1 cellular context compared by ENCODE assay signal in the genomic region with DNA sequence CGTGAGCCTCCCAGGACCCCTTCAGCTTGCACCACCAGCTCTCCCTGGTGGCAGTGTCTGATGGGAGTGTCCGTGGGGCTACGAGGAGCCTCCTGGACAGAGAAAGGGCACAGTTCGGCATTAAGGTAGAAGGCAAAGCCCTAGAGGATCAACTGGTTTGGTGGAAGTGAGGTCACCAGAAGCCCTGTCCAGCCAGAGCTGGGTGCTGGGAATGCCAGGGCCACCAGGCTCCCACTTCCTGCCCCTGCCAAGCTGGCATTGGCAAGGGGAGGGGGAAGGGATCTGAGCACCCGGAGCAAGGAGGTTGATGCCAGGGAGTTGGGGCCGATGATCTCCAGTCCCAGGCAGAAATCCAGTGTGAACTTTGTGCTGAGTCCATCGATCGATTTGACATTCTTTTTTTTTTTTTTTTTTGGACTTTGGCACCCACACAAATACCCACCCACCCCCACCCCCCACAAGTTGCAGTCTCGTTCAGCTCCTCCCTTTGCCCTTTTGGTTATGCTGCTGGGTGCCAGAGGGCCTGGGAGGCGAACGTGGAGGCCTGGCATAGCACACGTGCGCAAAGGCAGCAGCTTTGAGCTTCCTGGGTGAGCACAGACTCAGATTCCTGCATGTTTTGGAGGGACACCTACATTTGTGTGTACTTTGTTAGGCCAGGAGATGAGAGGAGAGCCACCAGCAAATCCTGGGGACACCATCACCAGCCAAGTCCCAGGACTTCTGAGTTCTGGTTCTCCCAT.
TF ChIP-seq lines count a peak whose summit lies in the region.

No MANE protein-coding gene starts in this region.

TF ChIP-seq in HepG2, 621 proteins besides CTCF, POLR2A, EP300 and RAD21 (continued from another document and continues in another):
- no peak; the same call in 1 of the 2 replicates for TF ChIP-seq GATA4 (IDR thresholded peaks at IDR 0.05; ENCODE audit: borderline replicate concordance, low read depth)
- TF ChIP-seq GTF3A (CRISPR knock-in tag; conservative IDR thresholded peaks at IDR 0.05) = no peak
- TF ChIP-seq ETV5 (CRISPR knock-in tag; IDR thresholded peaks at IDR 0.05; ENCODE audit: borderline replicate concordance) = peak; percentile 63
- peak; percentile 81 for TF ChIP-seq ELF3 (CRISPR knock-in tag; IDR thresholded peaks at IDR 0.05)
- peak; percentile 72 for TF ChIP-seq ZNF781 (CRISPR knock-in tag; IDR thresholded peaks at IDR 0.05; ENCODE audit: borderline replicate concordance, not compliant biosample characterization)
- TF ChIP-seq AHR (CRISPR knock-in tag; IDR thresholded peaks at IDR 0.05) = peak; percentile 43; the same call in 1 of the 2 replicates
- no peak for TF ChIP-seq MATR3 (CRISPR knock-in tag; IDR thresholded peaks at IDR 0.05)
- peak; percentile 96 for TF ChIP-seq ZFP37 (CRISPR knock-in tag; IDR thresholded peaks at IDR 0.05; ENCODE audit: borderline replicate concordance)
- no peak for TF ChIP-seq HNRNPUL1 (IDR thresholded peaks at IDR 0.05; ENCODE audit: low read depth, low read length)
- no peak; the same call in 1 of the 2 replicates for TF ChIP-seq KLF6 (CRISPR knock-in tag; IDR thresholded peaks at IDR 0.05)
- TF ChIP-seq, protein P1, sequence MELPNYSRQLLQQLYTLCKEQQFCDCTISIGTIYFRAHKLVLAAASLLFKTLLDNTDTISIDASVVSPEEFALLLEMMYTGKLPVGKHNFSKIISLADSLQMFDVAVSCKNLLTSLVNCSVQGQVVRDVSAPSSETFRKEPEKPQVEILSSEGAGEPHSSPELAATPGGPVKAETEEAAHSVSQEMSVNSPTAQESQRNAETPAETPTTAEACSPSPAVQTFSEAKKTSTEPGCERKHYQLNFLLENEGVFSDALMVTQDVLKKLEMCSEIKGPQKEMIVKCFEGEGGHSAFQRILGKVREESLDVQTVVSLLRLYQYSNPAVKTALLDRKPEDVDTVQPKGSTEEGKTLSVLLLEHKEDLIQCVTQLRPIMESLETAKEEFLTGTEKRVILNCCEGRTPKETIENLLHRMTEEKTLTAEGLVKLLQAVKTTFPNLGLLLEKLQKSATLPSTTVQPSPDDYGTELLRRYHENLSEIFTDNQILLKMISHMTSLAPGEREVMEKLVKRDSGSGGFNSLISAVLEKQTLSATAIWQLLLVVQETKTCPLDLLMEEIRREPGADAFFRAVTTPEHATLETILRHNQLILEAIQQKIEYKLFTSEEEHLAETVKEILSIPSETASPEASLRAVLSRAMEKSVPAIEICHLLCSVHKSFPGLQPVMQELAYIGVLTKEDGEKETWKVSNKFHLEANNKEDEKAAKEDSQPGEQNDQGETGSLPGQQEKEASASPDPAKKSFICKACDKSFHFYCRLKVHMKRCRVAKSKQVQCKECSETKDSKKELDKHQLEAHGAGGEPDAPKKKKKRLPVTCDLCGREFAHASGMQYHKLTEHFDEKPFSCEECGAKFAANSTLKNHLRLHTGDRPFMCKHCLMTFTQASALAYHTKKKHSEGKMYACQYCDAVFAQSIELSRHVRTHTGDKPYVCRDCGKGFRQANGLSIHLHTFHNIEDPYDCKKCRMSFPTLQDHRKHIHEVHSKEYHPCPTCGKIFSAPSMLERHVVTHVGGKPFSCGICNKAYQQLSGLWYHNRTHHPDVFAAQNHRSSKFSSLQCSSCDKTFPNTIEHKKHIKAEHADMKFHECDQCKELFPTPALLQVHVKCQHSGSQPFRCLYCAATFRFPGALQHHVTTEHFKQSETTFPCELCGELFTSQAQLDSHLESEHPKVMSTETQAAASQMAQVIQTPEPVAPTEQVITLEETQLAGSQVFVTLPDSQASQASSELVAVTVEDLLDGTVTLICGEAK (IDR thresholded peaks at IDR 0.05) = no peak
- TF ChIP-seq, protein P1 (CRISPR knock-in tag; IDR thresholded peaks at IDR 0.05) = peak; percentile 78
- no peak for TF ChIP-seq ZNF333 (CRISPR knock-in tag; IDR thresholded peaks at IDR 0.05; ENCODE audit: borderline replicate concordance)
- 0 out of 2 replicates have a peak, but pooled peaks have one; percentile 13 for TF ChIP-seq TBX3 (IDR thresholded peaks at IDR 0.05; ENCODE audit: borderline replicate concordance)
- TF ChIP-seq RAD51 (IDR thresholded peaks at IDR 0.05; ENCODE audit: borderline replicate concordance) = no peak
- TF ChIP-seq HDAC1 (CRISPR knock-in tag; IDR thresholded peaks at IDR 0.05) = peak; percentile 94
- TF ChIP-seq ZNF543 (CRISPR knock-in tag; IDR thresholded peaks at IDR 0.05) = peak; percentile 24; the same call in 1 of the 2 replicates
- TF ChIP-seq, protein P2, sequence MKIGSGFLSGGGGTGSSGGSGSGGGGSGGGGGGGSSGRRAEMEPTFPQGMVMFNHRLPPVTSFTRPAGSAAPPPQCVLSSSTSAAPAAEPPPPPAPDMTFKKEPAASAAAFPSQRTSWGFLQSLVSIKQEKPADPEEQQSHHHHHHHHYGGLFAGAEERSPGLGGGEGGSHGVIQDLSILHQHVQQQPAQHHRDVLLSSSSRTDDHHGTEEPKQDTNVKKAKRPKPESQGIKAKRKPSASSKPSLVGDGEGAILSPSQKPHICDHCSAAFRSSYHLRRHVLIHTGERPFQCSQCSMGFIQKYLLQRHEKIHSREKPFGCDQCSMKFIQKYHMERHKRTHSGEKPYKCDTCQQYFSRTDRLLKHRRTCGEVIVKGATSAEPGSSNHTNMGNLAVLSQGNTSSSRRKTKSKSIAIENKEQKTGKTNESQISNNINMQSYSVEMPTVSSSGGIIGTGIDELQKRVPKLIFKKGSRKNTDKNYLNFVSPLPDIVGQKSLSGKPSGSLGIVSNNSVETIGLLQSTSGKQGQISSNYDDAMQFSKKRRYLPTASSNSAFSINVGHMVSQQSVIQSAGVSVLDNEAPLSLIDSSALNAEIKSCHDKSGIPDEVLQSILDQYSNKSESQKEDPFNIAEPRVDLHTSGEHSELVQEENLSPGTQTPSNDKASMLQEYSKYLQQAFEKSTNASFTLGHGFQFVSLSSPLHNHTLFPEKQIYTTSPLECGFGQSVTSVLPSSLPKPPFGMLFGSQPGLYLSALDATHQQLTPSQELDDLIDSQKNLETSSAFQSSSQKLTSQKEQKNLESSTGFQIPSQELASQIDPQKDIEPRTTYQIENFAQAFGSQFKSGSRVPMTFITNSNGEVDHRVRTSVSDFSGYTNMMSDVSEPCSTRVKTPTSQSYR (CRISPR knock-in tag; IDR thresholded peaks at IDR 0.05; ENCODE audit: borderline replicate concordance) = peak; percentile 98
- TF ChIP-seq FOXO1 (CRISPR knock-in tag; IDR thresholded peaks at IDR 0.05) = peak; percentile 62
- TF ChIP-seq MIER2 (CRISPR knock-in tag; IDR thresholded peaks at IDR 0.05) = peak; percentile 33; the same call in 1 of the 2 replicates
- TF ChIP-seq ZNF768 (CRISPR knock-in tag; IDR thresholded peaks at IDR 0.05) = no peak; the same call in 1 of the 2 replicates
- peak; percentile 91 for TF ChIP-seq ZC3H13 (CRISPR knock-in tag; IDR thresholded peaks at IDR 0.05)
- TF ChIP-seq, protein P3, sequence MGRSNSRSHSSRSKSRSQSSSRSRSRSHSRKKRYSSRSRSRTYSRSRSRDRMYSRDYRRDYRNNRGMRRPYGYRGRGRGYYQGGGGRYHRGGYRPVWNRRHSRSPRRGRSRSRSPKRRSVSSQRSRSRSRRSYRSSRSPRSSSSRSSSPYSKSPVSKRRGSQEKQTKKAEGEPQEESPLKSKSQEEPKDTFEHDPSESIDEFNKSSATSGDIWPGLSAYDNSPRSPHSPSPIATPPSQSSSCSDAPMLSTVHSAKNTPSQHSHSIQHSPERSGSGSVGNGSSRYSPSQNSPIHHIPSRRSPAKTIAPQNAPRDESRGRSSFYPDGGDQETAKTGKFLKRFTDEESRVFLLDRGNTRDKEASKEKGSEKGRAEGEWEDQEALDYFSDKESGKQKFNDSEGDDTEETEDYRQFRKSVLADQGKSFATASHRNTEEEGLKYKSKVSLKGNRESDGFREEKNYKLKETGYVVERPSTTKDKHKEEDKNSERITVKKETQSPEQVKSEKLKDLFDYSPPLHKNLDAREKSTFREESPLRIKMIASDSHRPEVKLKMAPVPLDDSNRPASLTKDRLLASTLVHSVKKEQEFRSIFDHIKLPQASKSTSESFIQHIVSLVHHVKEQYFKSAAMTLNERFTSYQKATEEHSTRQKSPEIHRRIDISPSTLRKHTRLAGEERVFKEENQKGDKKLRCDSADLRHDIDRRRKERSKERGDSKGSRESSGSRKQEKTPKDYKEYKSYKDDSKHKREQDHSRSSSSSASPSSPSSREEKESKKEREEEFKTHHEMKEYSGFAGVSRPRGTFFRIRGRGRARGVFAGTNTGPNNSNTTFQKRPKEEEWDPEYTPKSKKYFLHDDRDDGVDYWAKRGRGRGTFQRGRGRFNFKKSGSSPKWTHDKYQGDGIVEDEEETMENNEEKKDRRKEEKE (IDR thresholded peaks at IDR 0.05) = no peak
- no peak for TF ChIP-seq ADNP (CRISPR knock-in tag; IDR thresholded peaks at IDR 0.05)
- TF ChIP-seq ZNF749 (CRISPR knock-in tag; IDR thresholded peaks at IDR 0.05; ENCODE audit: borderline replicate concordance) = no peak; the same call in 1 of the 2 replicates
- TF ChIP-seq, protein P4, sequence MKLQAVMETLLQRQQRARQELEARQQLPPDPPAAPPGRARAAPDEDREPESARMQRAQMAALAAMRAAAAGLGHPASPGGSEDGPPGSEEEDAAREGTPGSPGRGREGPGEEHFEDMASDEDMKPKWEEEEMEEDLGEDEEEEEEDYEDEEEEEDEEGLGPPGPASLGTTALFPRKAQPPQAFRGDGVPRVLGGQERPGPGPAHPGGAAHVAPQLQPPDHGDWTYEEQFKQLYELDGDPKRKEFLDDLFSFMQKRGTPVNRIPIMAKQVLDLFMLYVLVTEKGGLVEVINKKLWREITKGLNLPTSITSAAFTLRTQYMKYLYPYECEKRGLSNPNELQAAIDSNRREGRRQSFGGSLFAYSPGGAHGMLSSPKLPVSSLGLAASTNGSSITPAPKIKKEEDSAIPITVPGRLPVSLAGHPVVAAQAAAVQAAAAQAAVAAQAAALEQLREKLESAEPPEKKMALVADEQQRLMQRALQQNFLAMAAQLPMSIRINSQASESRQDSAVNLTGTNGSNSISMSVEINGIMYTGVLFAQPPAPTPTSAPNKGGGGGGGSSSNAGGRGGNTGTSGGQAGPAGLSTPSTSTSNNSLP (IDR thresholded peaks at IDR 0.05; ENCODE audit: low read depth, low read length) = no peak
- TF ChIP-seq PRPF4 (IDR thresholded peaks at IDR 0.05; ENCODE audit: low read depth, low read length, poor library complexity, severe bottlenecking) = peak; percentile 18
- no peak for TF ChIP-seq TCF12 (IDR thresholded peaks at IDR 0.05)
- TF ChIP-seq TCF12 (CRISPR knock-in tag; IDR thresholded peaks at IDR 0.05) = peak; percentile 91
- TF ChIP-seq SNRNP70 (IDR thresholded peaks at IDR 0.05; ENCODE audit: low read depth, low read length) = no peak
- TF ChIP-seq, protein P5, sequence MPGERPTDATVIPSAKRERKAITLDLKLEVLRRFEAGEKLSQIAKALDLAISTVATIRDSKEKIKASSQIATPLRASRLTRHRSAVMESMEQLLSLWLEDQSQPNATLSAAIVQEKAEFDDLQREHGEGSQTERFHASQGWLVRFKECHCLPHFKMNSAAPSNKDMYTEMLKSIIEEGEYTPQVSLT (CRISPR knock-in tag; IDR thresholded peaks at IDR 0.05; ENCODE audit: borderline replicate concordance, low read depth) = no peak
- TF ChIP-seq BCL6 (CRISPR knock-in tag; IDR thresholded peaks at IDR 0.05) = peak; percentile 65; the same call in 1 of the 2 replicates
- no peak for TF ChIP-seq ZNF572 (CRISPR knock-in tag; IDR thresholded peaks at IDR 0.05)
- TF ChIP-seq ZNF674 (CRISPR knock-in tag; IDR thresholded peaks at IDR 0.05; ENCODE audit: low read depth) = no peak
- TF ChIP-seq ZNF720 (CRISPR knock-in tag; IDR thresholded peaks at IDR 0.05) = no peak
- peak; percentile 87 for TF ChIP-seq XRCC5 (optimal IDR thresholded peaks at IDR 0.05; ENCODE audit: low read length)
- TF ChIP-seq ZNF34 (CRISPR knock-in tag; IDR thresholded peaks at IDR 0.05; ENCODE audit: borderline replicate concordance) = no peak
- 0 out of 2 replicates have a peak, but pooled peaks have one; percentile 20 for TF ChIP-seq RCOR2 (CRISPR knock-in tag; IDR thresholded peaks at IDR 0.05)
- peak; percentile 67; the same call in 1 of the 2 replicates for TF ChIP-seq MIXL1 (CRISPR knock-in tag; IDR thresholded peaks at IDR 0.05)
- peak; percentile 80; the same call in 1 of the 2 replicates for TF ChIP-seq PHF21A (CRISPR knock-in tag; IDR thresholded peaks at IDR 0.05)
- peak; percentile 98 for TF ChIP-seq HNF4A (CRISPR knock-in tag; IDR thresholded peaks at IDR 0.05)
- TF ChIP-seq HDAC2 (CRISPR knock-in tag; IDR thresholded peaks at IDR 0.05) = peak; percentile 84
- TF ChIP-seq ATAD3A (CRISPR knock-in tag; IDR thresholded peaks at IDR 0.05) = no peak
- peak; percentile 71 for TF ChIP-seq KDM3A (CRISPR knock-in tag; IDR thresholded peaks at IDR 0.05; ENCODE audit: low read depth)
- TF ChIP-seq, protein P6, sequence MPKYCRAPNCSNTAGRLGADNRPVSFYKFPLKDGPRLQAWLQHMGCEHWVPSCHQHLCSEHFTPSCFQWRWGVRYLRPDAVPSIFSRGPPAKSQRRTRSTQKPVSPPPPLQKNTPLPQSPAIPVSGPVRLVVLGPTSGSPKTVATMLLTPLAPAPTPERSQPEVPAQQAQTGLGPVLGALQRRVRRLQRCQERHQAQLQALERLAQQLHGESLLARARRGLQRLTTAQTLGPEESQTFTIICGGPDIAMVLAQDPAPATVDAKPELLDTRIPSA (CRISPR knock-in tag; IDR thresholded peaks at IDR 0.05; ENCODE audit: borderline replicate concordance) = no peak
- peak; percentile 90 for TF ChIP-seq RFXAP (CRISPR knock-in tag; IDR thresholded peaks at IDR 0.05; ENCODE audit: borderline replicate concordance)
- TF ChIP-seq ZNF12 (CRISPR knock-in tag; IDR thresholded peaks at IDR 0.05) = peak; percentile 71
- no peak for TF ChIP-seq ZIK1 (CRISPR knock-in tag; IDR thresholded peaks at IDR 0.05; ENCODE audit: borderline replicate concordance, low read depth)
- no peak for TF ChIP-seq ZNF282 (IDR thresholded peaks at IDR 0.05; ENCODE audit: partially characterized antibody)
- TF ChIP-seq ZNF547 (CRISPR knock-in tag; IDR thresholded peaks at IDR 0.05) = no peak
